In genomic region chr21:32463889-32464300, GRCh38 we compare ENCODE assay signal across 10 cellular contexts. TPM values are rescaled to one million over a fixed set of nuclear protein-coding genes. Genes with fewer than 3 reads are reported as not detected.
DNase-seq lines count a peak whose midpoint lies in the region; FAIRE-seq and TF ChIP-seq lines count a peak whose summit lies in the region.
"Had no signal": no experiment of that assay in that cellular context is flagged by ENCODE, and none has a peak within 500 bp of the region (broad histone marks: within the 10 kb centered on the region; RNA-seq: fewer than 3 reads in every experiment).

No MANE protein-coding gene starts in this region.

- WGBS in esophagus muscularis mucosa, result 80% methylated on average over 8 of the region's 8 CpGs

- H3K4me3 Mint-ChIP-seq in osteocyte (ENCODE audit: unreplicated experiment) (peak overlapping the region; percentile 26), glutamatergic neuron (ENCODE audit: unreplicated experiment) (no peak overlapping the region)

- H3K27me3 ChIP-seq in SJSA1 (replicated peaks) (no peaks in the 10 kb centered on the region), esophagus muscularis mucosa (no peaks in the 10 kb centered on the region)

- no peaks in the 10 kb centered on the region for H3K9me3 ChIP-seq in SJSA1 (replicated peaks)
- H3K9me3 ChIP-seq in esophagus muscularis mucosa, result no peaks in the 10 kb centered on the region
- H3K9me3 ChIP-seq: Caco-2 had no signal

- TF ChIP-seq CTCF in esophagus muscularis mucosa (IDR thresholded peaks at IDR 0.05) (no peak), osteocyte (IDR thresholded peaks at IDR 0.05) (no peak), D721Med (IDR thresholded peaks at IDR 0.05; ENCODE audit: insufficient read depth, missing control alignments) (no peak), glutamatergic neuron (IDR thresholded peaks at IDR 0.05; ENCODE audit: partially characterized antibody, unreplicated experiment) (no peak)

- H3K4me3 ChIP-seq in SJSA1 (no peak overlapping the region), esophagus muscularis mucosa (no peak overlapping the region)

- TF ChIP-seq POLR2A in esophagus muscularis mucosa (IDR thresholded peaks at IDR 0.05; ENCODE audit: low read depth), result no peak

- intact Hi-C loops in esophagus muscularis mucosa (cut with DNase I), result no loop called here

- no peaks in the 10 kb centered on the region for H3K36me3 Mint-ChIP-seq in osteocyte (ENCODE audit: unreplicated experiment)
- no peaks in the 10 kb centered on the region for H3K36me3 Mint-ChIP-seq in glutamatergic neuron (ENCODE audit: unreplicated experiment)

- H3K27ac ChIP-seq in SJSA1, result peak overlapping the region; percentile 99
- peak overlapping the region; percentile 15 to 72 (median 36) for H3K27ac ChIP-seq in esophagus muscularis mucosa (replicated peaks in 1 of 4)

- TF ChIP-seq EP300 in esophagus muscularis mucosa (IDR thresholded peaks at IDR 0.05), result no peak

- H3K27me3 Mint-ChIP-seq in osteocyte (ENCODE audit: unreplicated experiment), result no peaks in the 10 kb centered on the region
- H3K27me3 Mint-ChIP-seq in glutamatergic neuron (ENCODE audit: unreplicated experiment), result no peaks in the 10 kb centered on the region

- H3K36me3 ChIP-seq in SJSA1, result peaks cover 10% of the 10 kb centered on the region
- H3K36me3 ChIP-seq in esophagus muscularis mucosa, result peaks cover 31 to 83% (median 52%) of the 10 kb centered on the region in 4 donors

- DNase-seq in AG20443 (ENCODE audit: low spot score), result peak; percentile 34
- peak; percentile 81 to 97 for DNase-seq in SJSA1 (ENCODE audit: low read depth in 1 of 2, low spot score in 2 of 2)
- no peak for DNase-seq in esophagus muscularis mucosa (ENCODE audit: extremely low spot score)
- DNase-seq in osteocyte (ENCODE audit: extremely low spot score, unreplicated experiment), result no peak
- DNase-seq in COR-L47 (lab: John Stamatoyannopoulos, UW), result no peak
- no peak for DNase-seq in D721Med (ENCODE audit: insufficient read length, low spot score)
- DNase-seq in glutamatergic neuron, result no peak
- DNase-seq in UCSD-AML1 (lab: John Stamatoyannopoulos, UW; ENCODE audit: unreplicated experiment), result no peak
- DNase-seq: activated CD4-positive, CD25-positive, alpha-beta regulatory T cell treated with anti-CD3 and anti-CD28 coated beads, Interleukin-2, amount 50 U/mL, for 72 hours; Caco-2 had no signal

- H3K4me1 ChIP-seq in SJSA1 (replicated peaks), result peaks cover 37% of the 10 kb centered on the region
- peaks cover 0 to 21% (median 12%) of the 10 kb centered on the region in 4 donors for H3K4me1 ChIP-seq in esophagus muscularis mucosa
- H3K4me1 ChIP-seq: Caco-2 had no signal

- H3K9me3 Mint-ChIP-seq in osteocyte (ENCODE audit: unreplicated experiment), result no peaks in the 10 kb centered on the region
- H3K9me3 Mint-ChIP-seq in glutamatergic neuron (ENCODE audit: unreplicated experiment), result peaks cover 1% of the 10 kb centered on the region

- H3K4me1 Mint-ChIP-seq in osteocyte (ENCODE audit: unreplicated experiment), result peaks cover 18% of the 10 kb centered on the region
- H3K4me1 Mint-ChIP-seq in glutamatergic neuron (ENCODE audit: low read depth, unreplicated experiment), result no peaks in the 10 kb centered on the region

- peak overlapping the region; percentile 93 for H3K27ac Mint-ChIP-seq in osteocyte (ENCODE audit: unreplicated experiment)
- no peak overlapping the region for H3K27ac Mint-ChIP-seq in glutamatergic neuron (ENCODE audit: unreplicated experiment)

- FAIRE-seq in D721Med (lab: Jason Lieb, UNC), result no peak

RNA-seq across cellular contexts. Expression of gene EVA1C, which starts 51.4 kb away (rescaled TPM):
- total RNA-seq in SJSA1 (2014; rRNA removed; shearing (Covaris generic)), result 13.4 and 19.6 TPM in 2 replicates
- total RNA-seq in esophagus muscularis mucosa, result 10 to 100 TPM; 49.8 to 86.6 (median 64.6) TPM
- total RNA-seq in osteocyte, result 3.0 and 3.2 TPM in 2 replicates
- total RNA-seq in glutamatergic neuron (ENCODE audit: unreplicated experiment), result 2.5 TPM
- total RNA-seq: Caco-2 had no signal

Comparison
In these comparisons a context has a peak if more than half of its experiments do, and no peak if none do; other contexts are left out.
1. DNase-seq: peak in AG20443 (single experiment) and SJSA1 (2 of 2); none in esophagus muscularis mucosa (single experiment), osteocyte (single experiment), COR-L47 (single experiment), D721Med (single experiment), glutamatergic neuron (single experiment) and UCSD-AML1 (single experiment).